In genomic region chr2:9752441-9753275, GRCh38 we compare ENCODE assay signal across 8 cellular contexts.
A peak's percentile ranks its signal among the peaks of the same experiment; 100 is the strongest.
DNase-seq lines count a peak whose midpoint lies in the region; FAIRE-seq and TF ChIP-seq lines count a peak whose summit lies in the region.

No MANE protein-coding gene starts in this region.

- no peaks in the 10 kb centered on the region for H3K36me3 ChIP-seq in Karpas-422 (ENCODE audit: insufficient read depth, low read length)
- no peaks in the 10 kb centered on the region for H3K36me3 ChIP-seq in WERI-Rb-1

- H3K9me3 ChIP-seq in Karpas-422 (ENCODE audit: low read length) (no peaks in the 10 kb centered on the region), WERI-Rb-1 (ENCODE audit: severe bottlenecking) (peaks cover 6% of the 10 kb centered on the region)

- H3K9ac ChIP-seq in Karpas-422 (ENCODE audit: low read length), result no peak overlapping the region

- H3K27me3 ChIP-seq in Karpas-422 (ENCODE audit: low read length) (no peaks in the 10 kb centered on the region), WERI-Rb-1 (ENCODE audit: insufficient read depth, low read depth, severe bottlenecking) (no peaks in the 10 kb centered on the region)

- H3K4me2 ChIP-seq in Karpas-422 (ENCODE audit: low read depth, low read length, poor library complexity, severe bottlenecking), result peak overlapping the region; percentile 17

- DNase-seq in GM12891 (ENCODE audit: insufficient read length, low spot score), result no peak
- no peak for DNase-seq in Karpas-422
- DNase-seq in activated T-cell treated with anti-CD3 and anti-CD28 coated beads for 1 hour (ENCODE audit: low read depth), result peak; percentile 64
- DNase-seq in kidney tubule cell (ENCODE audit: low spot score), result peak; percentile 63
- DNase-seq in stromal cell of bone marrow (ENCODE audit: low read depth), result peak; percentile 77
- no peak for DNase-seq in WERI-Rb-1
- no peak for DNase-seq in NCI-H2107 treated with DMSO at 0.1 percent for 48 hours (lab: John Stamatoyannopoulos, UW; ENCODE audit: unreplicated experiment)
- DNase-seq in erythroblast (lab: John Stamatoyannopoulos, UW), result no peak

- no peak overlapping the region for H2AFZ ChIP-seq in Karpas-422 (ENCODE audit: low read length)

- 0 out of 2 replicates have a peak, but pooled peaks cover 7% of the 10 kb centered on the region for H3K4me1 ChIP-seq in Karpas-422 (ENCODE audit: low read length)

- no peak for TF ChIP-seq CTCF in WERI-Rb-1 (IDR thresholded peaks at IDR 0.05; ENCODE audit: low read depth, low read length)

- H3K4me3 ChIP-seq in Karpas-422 (ENCODE audit: low read length), result no peak overlapping the region
- H3K4me3 ChIP-seq in WERI-Rb-1 (ENCODE audit: low read depth, low read length), result no peak overlapping the region

- FAIRE-seq in GM12891 (lab: Jason Lieb, UNC), result no peak

- H4K20me1 ChIP-seq in Karpas-422 (ENCODE audit: insufficient read depth, low read depth, low read length), result no peaks in the 10 kb centered on the region

- no peaks in the 10 kb centered on the region for H3K9me2 ChIP-seq in Karpas-422 (replicated peaks; ENCODE audit: insufficient read depth, low read length)

- H3K27ac ChIP-seq in Karpas-422 (ENCODE audit: low read length), result no peak overlapping the region
- H3K27ac ChIP-seq in WERI-Rb-1, result no peak overlapping the region

- no peaks in the 10 kb centered on the region for H3K79me2 ChIP-seq in Karpas-422 (ENCODE audit: low read length)

- TF ChIP-seq POLR2A in GM12891 (IDR thresholded peaks at IDR 0.05; ENCODE audit: low read depth, low read length) (no peak), erythroblast (IDR thresholded peaks at IDR 0.05; ENCODE audit: low read length) (no peak)

TF ChIP-seq in GM12891, 5 proteins besides CTCF, POLR2A, EP300 and RAD21:
- TF ChIP-seq POLR2AphosphoS5 (IDR thresholded peaks at IDR 0.05; ENCODE audit: low read depth, low read length), result no peak
- peak; percentile 73; the same call in 1 of the 2 replicates for TF ChIP-seq SPI1 (IDR thresholded peaks at IDR 0.05; ENCODE audit: low read depth, low read length)
TF ChIP-seq in GM12891: peak in this region for 1.

Comparison
In these comparisons a context has a peak if more than half of its experiments do, and no peak if none do; other contexts are left out.
1. DNase-seq: peak in activated T-cell treated with anti-CD3 and anti-CD28 coated beads for 1 hour (single experiment), kidney tubule cell (single experiment) and stromal cell of bone marrow (single experiment); none in GM12891 (single experiment), Karpas-422 (single experiment), WERI-Rb-1 (single experiment), NCI-H2107 treated with DMSO at 0.1 percent for 48 hours (single experiment) and erythroblast (0 of 2).